Comparison of ENCODE assay signal across 8 cellular contexts in genomic region chr3:39407259-39407629, GRCh38. TPM values are rescaled to one million over a fixed set of nuclear protein-coding genes. Genes with fewer than 3 reads are reported as not detected.
DNase-seq lines count a peak whose midpoint lies in the region; ATAC-seq and TF ChIP-seq lines count a peak whose summit lies in the region.

No MANE protein-coding gene starts in this region.

- H3K9me3 Mint-ChIP-seq in activated CD4-positive, alpha-beta T cell treated with anti-CD3 and anti-CD28 coated beads, Interleukin-2, amount 10 ng/mL, durations not matched to agents 7 days and 5 days, result no peaks in the 10 kb centered on the region

- CTCF ChIA-PET in activated CD4-positive, alpha-beta T cell treated with anti-CD3 and anti-CD28 coated beads, Interleukin-2, amount 10 ng/mL, durations not matched to agents 7 days and 5 days (lab: Charles Lee), result interaction anchor here (1.0 to 5.0 kb wide), 9 partner anchors 8 to 348 kb away, joined by 3 to 26 read pairs (median 4); partner anchors contain the start of genes GORASP1 and TTC21A

- H3K36me3 ChIP-seq in left lung (peaks cover 0 to 46% of the 10 kb centered on the region in 2 donors), thyroid gland (peaks cover 27 to 36% of the 10 kb centered on the region in 2 donors)

- H3K27me3 ChIP-seq in left lung, result no peaks in the 10 kb centered on the region
- no peaks in the 10 kb centered on the region for H3K27me3 ChIP-seq in thyroid gland

- H3K4me1 ChIP-seq in left lung, result peaks cover 9 to 44% of the 10 kb centered on the region in 2 donors
- H3K4me1 ChIP-seq in thyroid gland, result peaks cover 11 to 27% of the 10 kb centered on the region in 2 donors

- H3K27ac ChIP-seq in angular gyrus (ENCODE audit: low read depth, low read length) (peak overlapping the region; percentile 78), left lung (peak overlapping the region; percentile 81 to 83), thyroid gland (peak overlapping the region in 2 of 3 donors; percentile 24 to 64)

- peak overlapping the region; percentile 94 for H3K27ac Mint-ChIP-seq in activated CD4-positive, alpha-beta T cell treated with anti-CD3 and anti-CD28 coated beads, Interleukin-2, amount 10 ng/mL, durations not matched to agents 7 days and 5 days

- H3K27me3 Mint-ChIP-seq in activated CD4-positive, alpha-beta T cell treated with anti-CD3 and anti-CD28 coated beads, Interleukin-2, amount 10 ng/mL, durations not matched to agents 7 days and 5 days, result no peaks in the 10 kb centered on the region

- POLR2A ChIA-PET in activated CD4-positive, alpha-beta T cell treated with anti-CD3 and anti-CD28 coated beads, Interleukin-2, amount 10 ng/mL, durations not matched to agents 7 days and 5 days (lab: Charles Lee), result interaction anchor here (1.7 kb wide), 1 partner anchor 8 kb away, joined by 9 read pairs; no protein-coding TSS in a partner anchor

- no peak for TF ChIP-seq CTCF in left lung (IDR thresholded peaks at IDR 0.05)
- TF ChIP-seq CTCF in thyroid gland (IDR thresholded peaks at IDR 0.05), result no peak

- TF ChIP-seq POLR2A in thyroid gland (IDR thresholded peaks at IDR 0.05), result no peak

- H3K4me1 Mint-ChIP-seq in activated CD4-positive, alpha-beta T cell treated with anti-CD3 and anti-CD28 coated beads, Interleukin-2, amount 10 ng/mL, durations not matched to agents 7 days and 5 days, result peaks cover 53% of the 10 kb centered on the region

- peak overlapping the region; percentile 81 for H3K4me3 Mint-ChIP-seq in activated CD4-positive, alpha-beta T cell treated with anti-CD3 and anti-CD28 coated beads, Interleukin-2, amount 10 ng/mL, durations not matched to agents 7 days and 5 days

- peak; percentile 25 for ATAC-seq in left lung

- H3K4me3 ChIP-seq in left lung, result peak overlapping the region; percentile 61 to 84
- peak overlapping the region; percentile 19 to 72 (median 59) for H3K4me3 ChIP-seq in thyroid gland (replicated peaks in 1 of 3)

- intact Hi-C loops in left lung (cut with DNase I) (no loop called here), thyroid gland (cut with DNase I) (no loop called here)

- DNase-seq in activated CD4-positive, alpha-beta T cell treated with anti-CD3 and anti-CD28 coated beads, Interleukin-2, amount 10 ng/mL, durations not matched to agents 7 days and 5 days, result no peak
- no peak for DNase-seq in activated CD4-positive, alpha-beta T cell treated with anti-CD3 and anti-CD28 coated beads for 4 hours
- no peak for DNase-seq in left lung
- no peak for DNase-seq in thyroid gland
- no peak for DNase-seq in activated CD4-positive, CD25-positive, alpha-beta regulatory T cell treated with anti-CD3 and anti-CD28 coated beads, Interleukin-2, amount 50 U/mL, for 72 hours
- no peak for DNase-seq in NCI-H2171 treated with DMSO at 0.1 percent for 48 hours (lab: John Stamatoyannopoulos, UW)
- no peak for DNase-seq in activated CD4-positive, alpha-beta T cell treated with anti-CD3 and anti-CD28 coated beads for 1 hour

- H3K9me3 ChIP-seq in left lung (no peaks in the 10 kb centered on the region), thyroid gland (no peaks in the 10 kb centered on the region)

- WGBS in thyroid gland, 2 donors, result 7% methylated on average over 9 of the region's 9 CpGs

- H3K36me3 Mint-ChIP-seq in activated CD4-positive, alpha-beta T cell treated with anti-CD3 and anti-CD28 coated beads, Interleukin-2, amount 10 ng/mL, durations not matched to agents 7 days and 5 days (ENCODE audit: low read depth), result peaks cover 58% of the 10 kb centered on the region

RNA-seq across cellular contexts. Expression of gene RPSA, which starts 0.7 kb away (rescaled TPM):
- total RNA-seq in activated CD4-positive, alpha-beta T cell treated with anti-CD3 and anti-CD28 coated beads, Interleukin-2, amount 10 ng/mL, durations not matched to agents 7 days and 5 days, result 1,000 to 10,000 TPM; 1,760 to 1,774 TPM
- total RNA-seq in left lung (1,000 to 10,000 TPM in 1 of 2 donors, 100 to 1,000 TPM in 1; 738 to 1,176 TPM), thyroid gland (1,000 to 10,000 TPM in 1 of 4 donors, 100 to 1,000 TPM in 3; 570 to 1,162 (median 852) TPM)

RNA-seq across cellular contexts. Expression of gene SLC25A38, which starts 24.1 kb away (rescaled TPM):
- 10 to 100 TPM; 34.0 to 35.1 TPM for total RNA-seq in activated CD4-positive, alpha-beta T cell treated with anti-CD3 and anti-CD28 coated beads, Interleukin-2, amount 10 ng/mL, durations not matched to agents 7 days and 5 days
- total RNA-seq in left lung, result 10 to 100 TPM; 28.9 to 33.7 TPM
- total RNA-seq in thyroid gland, result 10 to 100 TPM; 45.6 to 71.6 (median 54.9) TPM
